9 cellular contexts compared by ENCODE assay signal in genomic region chr7:98870071-98870651, GRCh38. TPM values are rescaled to one million over a fixed set of nuclear protein-coding genes. Genes with fewer than 3 reads are reported as not detected.
DNase-seq lines count a peak whose midpoint lies in the region; ATAC-seq, FAIRE-seq and TF ChIP-seq lines count a peak whose summit lies in the region.
"Had no signal": no experiment of that assay in that cellular context is flagged by ENCODE, and none has a peak within 500 bp of the region (broad histone marks: within the 10 kb centered on the region; RNA-seq: fewer than 3 reads in every experiment).

No MANE protein-coding gene starts in this region.

- no peak for TF ChIP-seq CTCF in astrocyte (IDR thresholded peaks at IDR 0.05; ENCODE audit: insufficient read depth, low read depth, low read length)

- no peak overlapping the region for H2AFZ ChIP-seq in astrocyte (ENCODE audit: low read depth, low read length)

- DNase-seq in T-helper 22 cell (ENCODE audit: low read depth) = peak; percentile 54
- DNase-seq in astrocyte (ENCODE audit: low read depth) = peak; percentile 47
- DNase-seq in stimulated activated CD4-positive, alpha-beta T cell treated with anti-CD3 and anti-CD28 coated beads, Interleukin-1b, Interleukin-23, amount 100 ng/mL, for 1 hour (ENCODE audit: low read depth in 2 of 2) = peak; percentile 31 to 61
- DNase-seq in cerebellar nuclear complex (lab: John Stamatoyannopoulos, UW) = no peak

- peaks cover 6% of the 10 kb centered on the region for H3K4me1 Mint-ChIP-seq in astrocyte (ENCODE audit: low read depth, unreplicated experiment)

- H3K4me2 ChIP-seq in BLaER1 treated with 17β-estradiol and CSF1 and Interleukin-3, amounts not matched to agents 10 nM and 100 nM = peak overlapping the region; percentile 95 to 100 (median 100)
- peak overlapping the region; percentile 85 for H3K4me2 ChIP-seq in astrocyte (ENCODE audit: low read length)

- H3K9ac ChIP-seq in BLaER1 treated with 17β-estradiol and CSF1 and Interleukin-3, amounts not matched to agents 10 nM and 100 nM = peak overlapping the region; percentile 60 to 79 (median 72); a peak in 20 of 22 replicates
- H3K9ac ChIP-seq in HUES6 (ENCODE audit: low read length) (no peak overlapping the region), astrocyte (ENCODE audit: low read length) (peak overlapping the region; percentile 23), iPS-15b (ENCODE audit: low read depth, low read length) (no peak overlapping the region)

- peak; percentile 76 for ATAC-seq in GM19438 (IDR thresholded peaks at IDR 0.05; ENCODE audit: low read depth, unreplicated experiment)

- no peak overlapping the region for H3K27ac Mint-ChIP-seq in astrocyte (ENCODE audit: unreplicated experiment)

- peaks cover 20 to 29% (median 24%) of the 10 kb centered on the region in 11 experiments for H3K27me3 ChIP-seq in BLaER1 treated with 17β-estradiol and CSF1 and Interleukin-3, amounts not matched to agents 10 nM and 100 nM
- peaks cover 45% of the 10 kb centered on the region for H3K27me3 ChIP-seq in HUES6 (ENCODE audit: control insufficient read depth, insufficient read depth, low read length)
- H3K27me3 ChIP-seq in astrocyte (ENCODE audit: insufficient read depth, low read length) = peaks cover 14% of the 10 kb centered on the region
- peaks cover 16% of the 10 kb centered on the region for H3K27me3 ChIP-seq in iPS-15b (ENCODE audit: control insufficient read depth, insufficient read depth, low read length)

- H3K27ac ChIP-seq in BLaER1 treated with 17β-estradiol and CSF1 and Interleukin-3, amounts not matched to agents 10 nM and 100 nM = peak overlapping the region in 10 of 11 experiments; percentile 14 to 68 (median 62); a peak in 17 of 22 replicates
- no peak overlapping the region for H3K27ac ChIP-seq in HUES6 (ENCODE audit: low read depth, low read length)
- H3K27ac ChIP-seq in astrocyte (ENCODE audit: low read depth, low read length) = no peak overlapping the region

- H3K9me3 ChIP-seq in BLaER1 treated with 17β-estradiol and CSF1 and Interleukin-3, amounts not matched to agents 10 nM and 100 nM (replicated peaks in 1 of 11) = no peaks in the 10 kb centered on the region
- H3K9me3 ChIP-seq in HUES6 (ENCODE audit: control insufficient read depth, insufficient read depth, low read depth, low read length) (no peaks in the 10 kb centered on the region), astrocyte (ENCODE audit: insufficient read depth, low read depth, low read length) (no peaks in the 10 kb centered on the region), iPS-15b (ENCODE audit: control insufficient read depth, insufficient read depth, low read length) (no peaks in the 10 kb centered on the region)

- H3K27me3 Mint-ChIP-seq in astrocyte (ENCODE audit: low read depth, unreplicated experiment) = no peaks in the 10 kb centered on the region

- peaks cover 17 to 46% (median 38%) of the 10 kb centered on the region in 10 experiments for H3K4me1 ChIP-seq in BLaER1 treated with 17β-estradiol and CSF1 and Interleukin-3, amounts not matched to agents 10 nM and 100 nM
- H3K4me1 ChIP-seq in HUES6 (ENCODE audit: control insufficient read depth, insufficient read depth, low read length) = peaks cover 20% of the 10 kb centered on the region
- peaks cover 13% of the 10 kb centered on the region for H3K4me1 ChIP-seq in astrocyte (ENCODE audit: insufficient read depth, low read length)
- H3K4me1 ChIP-seq in iPS-15b (ENCODE audit: control insufficient read depth, insufficient read depth, low read length) = peaks cover 5% of the 10 kb centered on the region

- H3K4me3 ChIP-seq in BLaER1 treated with 17β-estradiol and CSF1 and Interleukin-3, amounts not matched to agents 10 nM and 100 nM = peak overlapping the region; percentile 56 to 80 (median 69)
- H3K4me3 ChIP-seq in HUES6 (ENCODE audit: low read depth, low read length) (peak overlapping the region; percentile 67), astrocyte (ENCODE audit: insufficient read depth, low read depth, low read length) (peak overlapping the region; percentile 46), iPS-15b (ENCODE audit: low read depth, low read length) (peak overlapping the region; percentile 61)

- no peaks in the 10 kb centered on the region for H3K9me3 Mint-ChIP-seq in astrocyte (ENCODE audit: unreplicated experiment)

- no peaks in the 10 kb centered on the region for H3K79me2 ChIP-seq in astrocyte (ENCODE audit: insufficient read depth, low read length)

- no peaks in the 10 kb centered on the region for H3K36me3 ChIP-seq in BLaER1 treated with 17β-estradiol and CSF1 and Interleukin-3, amounts not matched to agents 10 nM and 100 nM
- H3K36me3 ChIP-seq in HUES6 (ENCODE audit: control insufficient read depth, insufficient read depth, low read length) (no peaks in the 10 kb centered on the region), astrocyte (ENCODE audit: insufficient read depth, low read length) (no peaks in the 10 kb centered on the region), iPS-15b (ENCODE audit: control insufficient read depth, insufficient read depth, low read length) (no peaks in the 10 kb centered on the region)

- FAIRE-seq in astrocyte (lab: Jason Lieb, UNC) = no peak

- peaks cover 0 to 7% (median 0%) of the 10 kb centered on the region in 11 experiments; a peak in 3 of 22 replicates for H4K20me1 ChIP-seq in BLaER1 treated with 17β-estradiol and CSF1 and Interleukin-3, amounts not matched to agents 10 nM and 100 nM
- no peaks in the 10 kb centered on the region for H4K20me1 ChIP-seq in astrocyte (ENCODE audit: insufficient read depth, low read length)

- H3K4me3 Mint-ChIP-seq in astrocyte (ENCODE audit: unreplicated experiment) = peak overlapping the region; percentile 83

- H3K36me3 Mint-ChIP-seq in astrocyte (ENCODE audit: low read depth, unreplicated experiment) = no peaks in the 10 kb centered on the region

RNA-seq across cellular contexts. Expression of gene TMEM130, which starts 0.3 kb away (rescaled TPM):
- total RNA-seq in astrocyte = 8.9 and 12.4 TPM in 2 replicates
- total RNA-seq: HT1080 had no signal

RNA-seq across cellular contexts. Expression of gene TRRAP, which starts 8.2 kb away (rescaled TPM):
- total RNA-seq in astrocyte = 33.4 and 33.5 TPM in 2 replicates

Comparison
In these comparisons a context has a peak if more than half of its experiments do, and no peak if none do; other contexts are left out.
1. H3K27ac ChIP-seq: peak in BLaER1 treated with 17β-estradiol and CSF1 and Interleukin-3, amounts not matched to agents 10 nM and 100 nM (10 of 11); none in HUES6 (single experiment) and astrocyte (single experiment).
2. H3K9ac ChIP-seq: peak in BLaER1 treated with 17β-estradiol and CSF1 and Interleukin-3, amounts not matched to agents 10 nM and 100 nM (11 of 11) and astrocyte (single experiment); none in HUES6 (single experiment) and iPS-15b (single experiment).
3. DNase-seq: peak in T-helper 22 cell (single experiment), astrocyte (single experiment) and stimulated activated CD4-positive, alpha-beta T cell treated with anti-CD3 and anti-CD28 coated beads, Interleukin-1b, Interleukin-23, amount 100 ng/mL, for 1 hour (2 of 2); none in cerebellar nuclear complex (0 of 2).
4. Peak in every context shown above with its lines, with median percentiles within 50 percentile points of each other: H3K4me3 ChIP-seq.